Comparison of ENCODE assay signal across 8 cellular contexts in the genomic region with DNA sequence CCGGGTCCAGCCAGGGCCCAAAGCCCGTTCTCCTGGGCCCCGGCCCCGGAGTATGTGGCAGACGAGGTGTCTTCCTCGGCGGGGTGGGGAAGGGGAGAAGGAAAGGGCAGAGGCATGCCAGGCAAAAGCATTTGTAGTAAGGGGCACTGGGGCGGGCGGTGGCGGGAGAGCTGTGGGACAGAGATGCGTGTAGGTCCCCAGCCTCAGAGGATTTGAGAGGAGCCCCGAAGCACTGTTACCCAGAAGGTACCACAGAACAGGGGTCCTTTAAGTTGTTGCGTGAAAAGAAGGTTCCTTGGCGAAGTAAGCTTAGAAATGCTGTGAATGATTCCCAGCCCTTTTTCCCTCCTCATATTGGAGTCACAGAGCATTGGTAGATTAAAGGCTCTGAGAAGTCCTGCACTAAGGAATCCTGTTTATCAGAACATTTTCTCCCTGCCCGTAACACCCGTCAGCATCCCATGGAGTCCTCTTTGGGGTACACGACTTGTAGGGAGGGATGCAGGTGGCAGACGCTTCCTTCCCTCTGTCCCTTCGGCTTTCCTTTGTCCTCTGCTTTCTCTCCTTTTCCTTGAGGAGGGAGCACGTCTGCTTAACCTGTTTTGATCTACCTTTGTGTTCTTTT. TPM values are rescaled to one million over a fixed set of nuclear protein-coding genes. Genes with fewer than 3 reads are reported as not detected.
DNase-seq lines count a peak whose midpoint lies in the region; ATAC-seq and TF ChIP-seq lines count a peak whose summit lies in the region.

No MANE protein-coding gene starts in this region.

- intact Hi-C loops in Caco-2 (cut with micrococcal nuclease; ENCODE audit: unreplicated experiment): loop anchor here (5.0 kb wide), 1 partner anchor 233 kb away; no protein-coding TSS in a partner anchor
- intact Hi-C loops in Panc1 (cut with micrococcal nuclease; ENCODE audit: unreplicated experiment): no loop called here
- intact Hi-C loops in esophagus muscularis mucosa (cut with DNase I): no loop called here

- TF ChIP-seq CTCF in Caco-2 (IDR thresholded peaks at IDR 0.05; ENCODE audit: insufficient read depth in 1 of 2, low read depth in 1 of 2, low read length in 1 of 2, severe bottlenecking in 1 of 2, unreplicated experiment in 1 of 2) (no peak), Panc1 (IDR thresholded peaks at IDR 0.05) (no peak), esophagus muscularis mucosa (IDR thresholded peaks at IDR 0.05) (no peak), GM20000 (IDR thresholded peaks at IDR 0.05; ENCODE audit: extremely low read depth, missing control alignments) (no peak)

- WGBS in esophagus muscularis mucosa: 37% methylated on average over 20 of the region's 20 CpGs
- no CpG with 5 or more reads among the region's 20 CpGs for WGBS in trophoblast cell (ENCODE audit: extremely low coverage, insufficient coverage, insufficient read length)

- peaks cover 4% of the 10 kb centered on the region for H3K79me1 ChIP-seq in trophoblast cell (ENCODE audit: low read length)

- no peak overlapping the region for H3K27ac Mint-ChIP-seq in Caco-2 (ENCODE audit: unreplicated experiment)

- H3K9me3 ChIP-seq in Caco-2 (no peaks in the 10 kb centered on the region), Panc1 (ENCODE audit: control insufficient read depth, insufficient read depth, low read depth, low read length) (no peaks in the 10 kb centered on the region), esophagus muscularis mucosa (no peaks in the 10 kb centered on the region), trophoblast cell (ENCODE audit: insufficient read depth, low read depth, low read length) (no peaks in the 10 kb centered on the region)

- H3K27me3 ChIP-seq in Caco-2 (replicated peaks; ENCODE audit: control insufficient read depth, insufficient read depth, low read length) (no peaks in the 10 kb centered on the region), Panc1 (ENCODE audit: control insufficient read depth, insufficient read depth, low read length) (no peaks in the 10 kb centered on the region), esophagus muscularis mucosa (no peaks in the 10 kb centered on the region), trophoblast cell (ENCODE audit: insufficient read depth, low read length) (no peaks in the 10 kb centered on the region)

- no peak overlapping the region for H2AK5ac ChIP-seq in trophoblast cell (ENCODE audit: low read length)

- peak overlapping the region; percentile 43 for H3K4me3 ChIP-seq in Caco-2 (ENCODE audit: low read depth, low read length)
- peak overlapping the region; percentile 54 to 61 for H3K4me3 ChIP-seq in Panc1 (ENCODE audit: low read depth in 2 of 2, low read length in 2 of 2)
- peak overlapping the region; percentile 71 to 77 (median 72) for H3K4me3 ChIP-seq in esophagus muscularis mucosa
- peak overlapping the region; percentile 69 for H3K4me3 ChIP-seq in trophoblast cell (ENCODE audit: low read depth, low read length)

- H3K79me2 ChIP-seq in trophoblast cell (ENCODE audit: control insufficient read depth, insufficient read depth, low read length, poor library complexity): peaks cover 1% of the 10 kb centered on the region

- no peaks in the 10 kb centered on the region for H3K4me1 Mint-ChIP-seq in Caco-2 (ENCODE audit: low read depth, unreplicated experiment)

- BruUV-seq in Caco-2 (replicated peaks; lab: Mats Ljungman, UMichigan): TSS peak; percentile 27
- no TSS peak for BruUV-seq in Panc1 (replicated peaks; lab: Mats Ljungman, UMichigan)

- H4K8ac ChIP-seq in trophoblast cell (ENCODE audit: low read depth, low read length): peak overlapping the region; percentile 88

- no peak for TF ChIP-seq POLR2A in esophagus muscularis mucosa (IDR thresholded peaks at IDR 0.05; ENCODE audit: low read depth)

- no peak overlapping the region for H3K23ac ChIP-seq in trophoblast cell (ENCODE audit: low read length)

- in situ Hi-C loops in Panc1 (cut with HindIII; ENCODE audit: low pct_unique_long_range_greater_than_20kb, low sequenced_read_pairs): no loop called here

- H2BK120ac ChIP-seq in trophoblast cell (ENCODE audit: insufficient read depth, low read length, poor library complexity): peak overlapping the region; percentile 60

- H3K9ac ChIP-seq in trophoblast cell (ENCODE audit: low read length): peak overlapping the region; percentile 20

- no peak overlapping the region for H2BK12ac ChIP-seq in trophoblast cell (ENCODE audit: low read length)

- CTCF ChIA-PET in Caco-2 (lab: Charles Lee): interaction anchor here (0.5 to 1.2 kb wide), 6 partner anchors 10 to 307 kb away, joined by 3 to 6 read pairs (median 4); partner anchors contain the start of gene ASXL2
- CTCF ChIA-PET in Panc1 (lab: Charles Lee): no interaction called here

- H4K12ac ChIP-seq in trophoblast cell (ENCODE audit: low read depth, low read length): peak overlapping the region; percentile 90

- no peaks in the 10 kb centered on the region for H3K27me3 Mint-ChIP-seq in Caco-2 (ENCODE audit: insufficient read depth, unreplicated experiment)

- H2AFZ ChIP-seq in trophoblast cell (ENCODE audit: insufficient read depth, low read length, poor library complexity): peak overlapping the region; percentile 56

- H3K4me1 ChIP-seq in Caco-2: peaks cover 3% of the 10 kb centered on the region
- peaks cover 4% of the 10 kb centered on the region; the same call in 1 of the 2 replicates for H3K4me1 ChIP-seq in Panc1 (ENCODE audit: control insufficient read depth, insufficient read depth, low read length)
- peaks cover 0 to 35% (median 22%) of the 10 kb centered on the region in 4 donors for H3K4me1 ChIP-seq in esophagus muscularis mucosa
- peaks cover 4 to 5% of the 10 kb centered on the region in 2 experiments for H3K4me1 ChIP-seq in trophoblast cell (ENCODE audit: control insufficient read depth in 1 of 2, insufficient read depth in 2 of 2, low read length in 2 of 2)

- H2BK5ac ChIP-seq in trophoblast cell (ENCODE audit: low read depth, low read length, poor library complexity): peak overlapping the region; percentile 9

- peak overlapping the region; percentile 77 for H3K14ac ChIP-seq in trophoblast cell (ENCODE audit: low read length)

- H3K4ac ChIP-seq in trophoblast cell (ENCODE audit: low read depth, low read length): no peak overlapping the region

- DNase-seq in Caco-2: no peak
- no peak for DNase-seq in Panc1 (ENCODE audit: low read depth, low spot score)
- no peak for DNase-seq in esophagus muscularis mucosa (ENCODE audit: extremely low spot score)
- DNase-seq in trophoblast cell: no peak
- DNase-seq in hippocampal formation (lab: John Stamatoyannopoulos, UW): no peak
- DNase-seq in GM20000 (ENCODE audit: low spot score): no peak

- ATAC-seq in Panc1 (no peak; the same call in 1 of the 2 replicates), GM18867 (IDR thresholded peaks at IDR 0.05; ENCODE audit: unreplicated experiment) (no peak), GM18907 (IDR thresholded peaks at IDR 0.05; ENCODE audit: unreplicated experiment) (no peak)

- POLR2A ChIA-PET in Caco-2 (lab: Charles Lee): interaction anchor here (0.5 kb wide), 1 partner anchor 173 kb away, joined by 3 read pairs; no protein-coding TSS in a partner anchor
- POLR2A ChIA-PET in Panc1 (lab: Charles Lee): interaction anchor here (0.6 kb wide), 1 partner anchor 11 kb away, joined by 3 read pairs; no protein-coding TSS in a partner anchor

- peak overlapping the region; percentile 61 for H4K91ac ChIP-seq in trophoblast cell (ENCODE audit: low read depth, low read length)

- H3K36me3 ChIP-seq in Caco-2 (ENCODE audit: control insufficient read depth, insufficient read depth, low read length) (no peaks in the 10 kb centered on the region; the same call in 1 of the 2 replicates), Panc1 (ENCODE audit: control insufficient read depth, insufficient read depth, low read length) (no peaks in the 10 kb centered on the region), esophagus muscularis mucosa (peaks cover 0 to 14% (median 8%) of the 10 kb centered on the region in 4 donors), trophoblast cell (ENCODE audit: control insufficient read depth in 1 of 2, insufficient read depth in 2 of 2, low read length in 2 of 2) (peaks cover 5 to 6% of the 10 kb centered on the region in 2 experiments)

- no peak overlapping the region for H3K18ac ChIP-seq in trophoblast cell (ENCODE audit: low read length)

- H3K4me3 Mint-ChIP-seq in Caco-2 (ENCODE audit: unreplicated experiment): peak overlapping the region; percentile 80

- H3K36me3 Mint-ChIP-seq in Caco-2 (ENCODE audit: insufficient read depth, unreplicated experiment): peaks cover 16% of the 10 kb centered on the region

- H3K27ac ChIP-seq in Panc1 (ENCODE audit: low read length) (peak overlapping the region; percentile 75), esophagus muscularis mucosa (replicated peaks in 1 of 4) (peak overlapping the region; percentile 78 to 82 (median 79)), trophoblast cell (ENCODE audit: low read depth, low read length) (no peak overlapping the region)

- peak overlapping the region; percentile 76 for H3K4me2 ChIP-seq in trophoblast cell (ENCODE audit: low read length)

- TF ChIP-seq EP300 in esophagus muscularis mucosa (IDR thresholded peaks at IDR 0.05): no peak

- H3K9me3 Mint-ChIP-seq in Caco-2 (ENCODE audit: unreplicated experiment): no peaks in the 10 kb centered on the region

RNA-seq across cellular contexts. Expression of gene GAREM2, which starts 12.5 kb away (rescaled TPM):
- total RNA-seq in Caco-2 (2022) (15.6 and 23.6 TPM in 2 replicates), Panc1 (2021; ENCODE audit: unreplicated experiment) (12.4 TPM), esophagus muscularis mucosa (1 to 10 TPM; 2.5 to 5.5 (median 3.6) TPM)
- polyA plus RNA-seq in Panc1 (2012; ENCODE audit: insufficient read length): 13.8 TPM
- polyA plus RNA-seq in trophoblast cell (2013): 6.4 and 9.2 TPM in 2 replicates

RNA-seq across cellular contexts. Expression of gene HADHA, which starts 59.0 kb away (rescaled TPM):
- total RNA-seq in Caco-2 (2022): 143 and 150 TPM in 2 replicates
- 148 TPM for total RNA-seq in Panc1 (2021; ENCODE audit: unreplicated experiment)
- polyA plus RNA-seq in Panc1 (2012; ENCODE audit: insufficient read length): 119 TPM
- 100 to 1,000 TPM; 155 to 266 (median 175) TPM for total RNA-seq in esophagus muscularis mucosa
- 73.1 TPM in 2 replicates for polyA plus RNA-seq in trophoblast cell (2013)

RNA-seq across cellular contexts. Expression of gene HADHB, which starts 59.3 kb away (rescaled TPM):
- 93.2 and 106 TPM in 2 replicates for total RNA-seq in Caco-2 (2022)
- total RNA-seq in Panc1 (2021; ENCODE audit: unreplicated experiment): 106 TPM
- 66.6 TPM for polyA plus RNA-seq in Panc1 (2012; ENCODE audit: insufficient read length)
- total RNA-seq in esophagus muscularis mucosa: 100 to 1,000 TPM; 163 to 399 (median 192) TPM
- polyA plus RNA-seq in trophoblast cell (2013): 45.9 and 46.1 TPM in 2 replicates
